ENCODE assay signal across 10 cellular contexts in the genomic region with DNA sequence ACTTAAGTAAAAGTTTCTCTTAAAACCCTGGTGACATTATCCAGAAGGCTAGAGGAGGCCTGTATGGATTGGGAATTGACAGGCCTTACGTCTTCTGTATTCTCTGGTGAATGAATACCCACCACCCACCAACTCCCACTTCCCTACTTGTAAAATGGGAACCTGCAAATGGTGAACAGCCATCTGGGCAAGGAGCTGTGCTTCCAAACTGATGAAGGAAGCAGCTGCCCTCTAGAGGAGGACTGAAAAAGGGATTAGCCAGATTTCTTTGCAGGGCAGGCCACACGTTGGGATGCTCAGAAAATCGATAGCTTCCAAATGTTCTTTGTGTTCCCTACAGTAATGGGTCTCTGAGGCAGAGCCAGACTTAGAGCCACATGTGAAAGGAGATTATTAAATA. TPM values are rescaled to one million over a fixed set of nuclear protein-coding genes. Genes with fewer than 3 reads are reported as not detected.
DNase-seq lines count a peak whose midpoint lies in the region; ATAC-seq, FAIRE-seq and TF ChIP-seq lines count a peak whose summit lies in the region.
"Had no signal": no experiment of that assay in that cellular context is flagged by ENCODE, and none has a peak within 500 bp of the region (broad histone marks: within the 10 kb centered on the region; RNA-seq: fewer than 3 reads in every experiment).

No MANE protein-coding gene starts in this region.

- H3K27me3 Mint-ChIP-seq in progenitor cell of endocrine pancreas, result no peaks in the 10 kb centered on the region
- H3K27me3 Mint-ChIP-seq in activated naive CD4-positive, alpha-beta T cell treated with anti-CD3 and anti-CD28 coated beads, Interleukin-2, amount 10 ng/mL, durations not matched to agents 7 days and 5 days, result no peaks in the 10 kb centered on the region

- no peak overlapping the region for H3K4me3 Mint-ChIP-seq in progenitor cell of endocrine pancreas (ENCODE audit: low read depth)
- no peak overlapping the region for H3K4me3 Mint-ChIP-seq in activated naive CD4-positive, alpha-beta T cell treated with anti-CD3 and anti-CD28 coated beads, Interleukin-2, amount 10 ng/mL, durations not matched to agents 7 days and 5 days

- no peaks in the 10 kb centered on the region for H3K23me2 ChIP-seq in H1 (ENCODE audit: low read depth, low read length)

- no peak overlapping the region for H3K14ac ChIP-seq in H1 (ENCODE audit: insufficient read length)

- TF ChIP-seq POLR2A in H1 (IDR thresholded peaks at IDR 0.05; ENCODE audit: control extremely low read depth in 1 of 2, low read depth in 2 of 2, low read length in 2 of 2), result no peak

- no peak overlapping the region for H4K8ac ChIP-seq in H1 (ENCODE audit: extremely low read depth, insufficient read depth, low read length)

- no peak overlapping the region for H2AK5ac ChIP-seq in H1 (ENCODE audit: low read depth, low read length)

- no peak overlapping the region for H3K27ac ChIP-seq in H1 (ENCODE audit: low read depth, low read length)
- H3K27ac ChIP-seq: BLaER1 had no signal

- no peak overlapping the region; the same call in 1 of the 2 replicates for H2AFZ ChIP-seq in H1 (ENCODE audit: low read length)

- H3K27me3 ChIP-seq in H1 (replicated peaks in 1 of 4; ENCODE audit: control insufficient read depth in 3 of 4, extremely low read depth in 1 of 4, insufficient read depth in 3 of 4, low read length in 3 of 4), result no peaks in the 10 kb centered on the region
- H3K27me3 ChIP-seq: BLaER1 had no signal

- FAIRE-seq in H1 (lab: Jason Lieb, UNC), result peak; percentile 95

- no peaks in the 10 kb centered on the region for H3K36me3 ChIP-seq in H1 (ENCODE audit: control insufficient read depth in 2 of 4, insufficient read depth in 4 of 4, low read length in 3 of 4)
- H3K36me3 ChIP-seq: BLaER1 had no signal

- no peaks in the 10 kb centered on the region for H3K79me1 ChIP-seq in H1 (ENCODE audit: low read depth, low read length)

- no peak overlapping the region for H2BK5ac ChIP-seq in H1 (ENCODE audit: low read depth, low read length)

- H3K9me3 Mint-ChIP-seq in progenitor cell of endocrine pancreas (ENCODE audit: low read depth), result peaks cover 11% of the 10 kb centered on the region
- no peaks in the 10 kb centered on the region for H3K9me3 Mint-ChIP-seq in activated naive CD4-positive, alpha-beta T cell treated with anti-CD3 and anti-CD28 coated beads, Interleukin-2, amount 10 ng/mL, durations not matched to agents 7 days and 5 days

- WGBS in H1 (ENCODE audit: extremely low coverage in 1 of 2, insufficient coverage in 1 of 2, insufficient read length in 1 of 2, insufficient replicate concordance in 2 of 2, low coverage in 1 of 2, low lambda C conversion rate in 2 of 2, missing lambda C conversion rate in 1 of 2), 2 experiments, result 66% methylated on average over 2 of the region's 3 CpGs; no CpG with 5 or more reads in 1 of the 2 experiments

- no peak overlapping the region for H3K56ac ChIP-seq in H1 (replicated peaks; ENCODE audit: insufficient read length, low read depth, low read length)

- H3K23ac ChIP-seq in H1 (ENCODE audit: insufficient read length), result no peak overlapping the region

- no peak overlapping the region for H3K9ac ChIP-seq in H1 (replicated peaks in 1 of 4; ENCODE audit: extremely low read depth in 1 of 4, low read depth in 3 of 4, low read length in 3 of 4)
- H3K9ac ChIP-seq: BLaER1 had no signal

- TF ChIP-seq EP300 in H1 (IDR thresholded peaks at IDR 0.05; ENCODE audit: borderline replicate concordance in 1 of 2, low read depth in 2 of 2, low read length in 2 of 2), result no peak

- H3K4me1 Mint-ChIP-seq in progenitor cell of endocrine pancreas (ENCODE audit: low read depth), result no peaks in the 10 kb centered on the region
- no peaks in the 10 kb centered on the region for H3K4me1 Mint-ChIP-seq in activated naive CD4-positive, alpha-beta T cell treated with anti-CD3 and anti-CD28 coated beads, Interleukin-2, amount 10 ng/mL, durations not matched to agents 7 days and 5 days

- no peak overlapping the region for H3K4me2 ChIP-seq in H1 (ENCODE audit: insufficient read depth in 1 of 2, low read depth in 2 of 2, low read length in 2 of 2)
- H3K4me2 ChIP-seq: BLaER1 had no signal

- H3K36me3 Mint-ChIP-seq in progenitor cell of endocrine pancreas (ENCODE audit: insufficient read depth), result no peaks in the 10 kb centered on the region
- H3K36me3 Mint-ChIP-seq in activated naive CD4-positive, alpha-beta T cell treated with anti-CD3 and anti-CD28 coated beads, Interleukin-2, amount 10 ng/mL, durations not matched to agents 7 days and 5 days, result no peaks in the 10 kb centered on the region

- H3K79me2 ChIP-seq in H1 (ENCODE audit: control insufficient read depth in 1 of 2, insufficient read depth in 2 of 2, low read length in 2 of 2), result no peaks in the 10 kb centered on the region

- no peak overlapping the region for H2BK20ac ChIP-seq in H1 (ENCODE audit: low read length)

- H3K18ac ChIP-seq in H1 (ENCODE audit: extremely low read depth, low read length), result no peak overlapping the region

- DNase-seq in NCI-H146 (lab: John Stamatoyannopoulos, UW) (peak; percentile 0), NCI-H146 treated with DMSO at 0.1 percent for 48 hours (lab: John Stamatoyannopoulos, UW; ENCODE audit: unreplicated experiment) (no peak), NCI-H526 (lab: John Stamatoyannopoulos, UW) (peak; percentile 15 to 62), H1 (ENCODE audit: low read depth in 1 of 2, low spot score in 2 of 2) (peak; percentile 5 to 41), progenitor cell of endocrine pancreas (ENCODE audit: low spot score, unreplicated experiment) (no peak), SK-N-DZ (ENCODE audit: low spot score) (no peak)
- DNase-seq in activated naive CD4-positive, alpha-beta T cell treated with anti-CD3 and anti-CD28 coated beads, Interleukin-2, amount 10 ng/mL, durations not matched to agents 7 days and 5 days, result no peak

- no peaks in the 10 kb centered on the region; a peak in 1 of 7 replicates for H3K4me1 ChIP-seq in H1 (replicated peaks in 1 of 4; ENCODE audit: control insufficient read depth in 3 of 4, insufficient read depth in 4 of 4, low read length in 3 of 4)
- H3K4me1 ChIP-seq: BLaER1 had no signal

- H3K4ac ChIP-seq in H1 (replicated peaks; ENCODE audit: insufficient read length, low read depth, low read length), result no peak overlapping the region

- no peak overlapping the region for H3K27ac Mint-ChIP-seq in progenitor cell of endocrine pancreas
- H3K27ac Mint-ChIP-seq in activated naive CD4-positive, alpha-beta T cell treated with anti-CD3 and anti-CD28 coated beads, Interleukin-2, amount 10 ng/mL, durations not matched to agents 7 days and 5 days, result no peak overlapping the region

- TF ChIP-seq CTCF in H1 (IDR thresholded peaks at IDR 0.05; ENCODE audit: control extremely low read depth in 1 of 3, insufficient read depth in 1 of 3, low read depth in 1 of 3, low read length in 3 of 3) (peak; percentile 31 to 58 (median 39)), progenitor cell of endocrine pancreas (IDR thresholded peaks at IDR 0.05; ENCODE audit: unreplicated experiment) (peak; percentile 39)

- H4K91ac ChIP-seq in H1 (replicated peaks; ENCODE audit: insufficient read length, low read length), result no peak overlapping the region

- no peaks in the 10 kb centered on the region for H4K20me1 ChIP-seq in H1 (replicated peaks in 1 of 2; ENCODE audit: control insufficient read depth in 1 of 2, insufficient read depth in 2 of 2, low read length in 2 of 2)
- H4K20me1 ChIP-seq: BLaER1 had no signal

- CTCF ChIA-PET in H1 (lab: Charles Lee; ENCODE audit: partially characterized antibody), result interaction anchor here (1.1 to 2.2 kb wide), 4 partner anchors 19 to 112 kb away, joined by 3 to 13 read pairs (median 6); no protein-coding TSS in a partner anchor
- CTCF ChIA-PET in activated naive CD4-positive, alpha-beta T cell treated with anti-CD3 and anti-CD28 coated beads, Interleukin-2, amount 10 ng/mL, durations not matched to agents 7 days and 5 days (lab: Charles Lee), result interaction anchor here (1.1 to 2.0 kb wide), 2 partner anchors 112 to 152 kb away, joined by 3 to 11 read pairs; no protein-coding TSS in a partner anchor

- no peak overlapping the region for H2BK12ac ChIP-seq in H1 (ENCODE audit: low read depth, low read length)

- ATAC-seq in esophagus mucosa, result no peak
- ATAC-seq: right cardiac atrium had no signal

- no peak overlapping the region for H2BK120ac ChIP-seq in H1 (replicated peaks; ENCODE audit: low read depth, low read length)

- H4K5ac ChIP-seq in H1 (ENCODE audit: insufficient read length, low read depth, low read length), result no peak overlapping the region

- H2BK15ac ChIP-seq in H1 (ENCODE audit: low read length), result no peak overlapping the region

- peak; percentile 56 to 69 for TF ChIP-seq RAD21 in H1 (IDR thresholded peaks at IDR 0.05 in 1 of 2, conservative IDR thresholded peaks at IDR 0.05 in 1 of 2; ENCODE audit: low read depth in 2 of 2, low read length in 2 of 2)

- no peak overlapping the region for H3K4me3 ChIP-seq in H1 (ENCODE audit: extremely low read depth in 1 of 4, insufficient read depth in 2 of 4, low read depth in 3 of 4, low read length in 4 of 4)
- H3K4me3 ChIP-seq: BLaER1 had no signal

- POLR2A ChIA-PET in H1 (lab: Charles Lee; ENCODE audit: partially characterized antibody), result interaction anchor here (0.6 kb wide), 1 partner anchor 329 kb away, joined by 8 read pairs; no protein-coding TSS in a partner anchor

- no peaks in the 10 kb centered on the region for H3K9me3 ChIP-seq in H1 (ENCODE audit: insufficient read depth in 2 of 2, low read depth in 1 of 2, low read length in 1 of 2)
- H3K9me3 ChIP-seq: BLaER1 had no signal

RNA-seq across cellular contexts. Expression of gene LPAR4, which starts 39.3 kb away (rescaled TPM):
- 15.5 and 16.3 TPM in 2 replicates for total RNA-seq in H1 (2021; fragmentation: NEBNext Ultra II Directional; extraction: Animal tissue kit (Norgen Biotek cat#: 25700))
- 6.4 and 7.6 TPM in 2 replicates for polyA plus RNA-seq in H1 (2011; rRNA removed)
- 6.2 TPM for polyA plus RNA-seq in H1 (2011; cell fraction: cytosol; rRNA removed)
- polyA plus RNA-seq in H1 (2011; cell fraction: nucleus; rRNA removed), result 14.3 TPM
- 6.4 to 13.3 TPM (median 8.7 TPM) in 4 replicates for polyA plus RNA-seq in H1 (2012, experiment 1 of 2)
- 5.2 TPM for polyA plus RNA-seq in H1 (2012, experiment 2 of 2)
- polyA plus RNA-seq in H1 (2013, experiment 1 of 2), result 57.2 TPM
- polyA plus RNA-seq in H1 (2013, experiment 2 of 2), result 46.2 TPM
- polyA minus RNA-seq in H1 (2011; rRNA and poly(A)+ RNA removed), result 25.5 and 33.2 TPM in 2 replicates
- 3.9 TPM for polyA minus RNA-seq in H1 (2011; cell fraction: cytosol; rRNA and poly(A)+ RNA removed)
- 37.9 TPM for polyA minus RNA-seq in H1 (2011; cell fraction: nucleus; rRNA and poly(A)+ RNA removed)
- total RNA-seq in progenitor cell of endocrine pancreas, result 0.87 and 1.0 TPM in 2 replicates
- not detected for total RNA-seq in esophagus mucosa
- polyA plus RNA-seq in SK-N-DZ (2014; cell fraction: cytosol; rRNA removed), result not detected in 2 replicates
- polyA plus RNA-seq in SK-N-DZ (2014; cell fraction: nucleus; rRNA removed), result not detected in 2 replicates

RNA-seq across cellular contexts. Expression of gene RTL3, which starts 49.0 kb away (rescaled TPM):
- not detected in 2 replicates for total RNA-seq in H1 (2021; fragmentation: NEBNext Ultra II Directional; extraction: Animal tissue kit (Norgen Biotek cat#: 25700))
- polyA plus RNA-seq in H1 (2011; rRNA removed), result not detected in 2 replicates
- polyA plus RNA-seq in H1 (2011; cell fraction: cytosol; rRNA removed), result not detected
- not detected for polyA plus RNA-seq in H1 (2011; cell fraction: nucleus; rRNA removed)
- polyA plus RNA-seq in H1 (2012, experiment 1 of 2), result not detected in 4 replicates
- not detected for polyA plus RNA-seq in H1 (2012, experiment 2 of 2)
- not detected for polyA plus RNA-seq in H1 (2013, experiment 1 of 2)
- not detected for polyA plus RNA-seq in H1 (2013, experiment 2 of 2)
- not detected in 2 replicates for polyA minus RNA-seq in H1 (2011; rRNA and poly(A)+ RNA removed)
- not detected for polyA minus RNA-seq in H1 (2011; cell fraction: cytosol; rRNA and poly(A)+ RNA removed)
- polyA minus RNA-seq in H1 (2011; cell fraction: nucleus; rRNA and poly(A)+ RNA removed), result not detected
- total RNA-seq in progenitor cell of endocrine pancreas, result not detected in 2 replicates
- not detected for total RNA-seq in esophagus mucosa
- polyA plus RNA-seq in SK-N-DZ (2014; cell fraction: cytosol; rRNA removed), result not detected in 2 replicates
- polyA plus RNA-seq in SK-N-DZ (2014; cell fraction: nucleus; rRNA removed), result not detected in 2 replicates

Comparison
In these comparisons a context has a peak if more than half of its experiments do, and no peak if none do; other contexts are left out.
1. DNase-seq: peak in NCI-H146 (single experiment), NCI-H526 (2 of 2) and H1 (2 of 2); none in NCI-H146 treated with DMSO at 0.1 percent for 48 hours (single experiment), progenitor cell of endocrine pancreas (single experiment), SK-N-DZ (single experiment) and activated naive CD4-positive, alpha-beta T cell treated with anti-CD3 and anti-CD28 coated beads, Interleukin-2, amount 10 ng/mL, durations not matched to agents 7 days and 5 days (single experiment).